Comparison of ENCODE assay signal across 9 cellular contexts in genomic region chr12:108638141-108638823, GRCh38. TPM values are rescaled to one million over a fixed set of nuclear protein-coding genes. Genes with fewer than 3 reads are reported as not detected.
DNase-seq lines count a peak whose midpoint lies in the region; TF ChIP-seq lines count a peak whose summit lies in the region.
"Had no signal": no experiment of that assay in that cellular context is flagged by ENCODE, and none has a peak within 500 bp of the region (broad histone marks: within the 10 kb centered on the region; RNA-seq: fewer than 3 reads in every experiment).

No MANE protein-coding gene starts in this region.

- intact Hi-C loops in dendritic cell treated with granulocyte-macrophage colony-stimulating factor and Interleukin-4, amounts not matched to agents 40 ng/mL and 50 ng/mL, for 4 days (cut with micrococcal nuclease), result loop anchor here (2.0 kb wide), 1 partner anchor 27 kb away; no protein-coding TSS in a partner anchor

- DNase-seq in activated CD4-positive, alpha-beta T cell treated with anti-CD3 and anti-CD28 coated beads, Interleukin-2, amount 10 ng/mL, durations not matched to agents 7 days and 5 days, result no peak
- DNase-seq in activated CD4-positive, alpha-beta T cell treated with anti-CD3 and anti-CD28 coated beads, Interleukin-2, amount 50 U/mL, for 1 hour, result no peak
- DNase-seq in type B pancreatic cell (ENCODE audit: extremely low spot score, unreplicated experiment) (peak; percentile 73), NOMO-1 (lab: John Stamatoyannopoulos, UW; ENCODE audit: unreplicated experiment in 2 of 2) (no peak), ureter (ENCODE audit: low spot score) (no peak), RKO (ENCODE audit: low spot score) (no peak)

- no peaks in the 10 kb centered on the region for H3K9me3 ChIP-seq in mesodermal cell (ENCODE audit: control insufficient read depth, low read length)
- H3K9me3 ChIP-seq: A549 had no signal

- H3K4me1 Mint-ChIP-seq in activated CD4-positive, alpha-beta T cell treated with anti-CD3 and anti-CD28 coated beads, Interleukin-2, amount 10 ng/mL, durations not matched to agents 7 days and 5 days, result peaks cover 55% of the 10 kb centered on the region
- peaks cover 87% of the 10 kb centered on the region for H3K4me1 Mint-ChIP-seq in dendritic cell treated with granulocyte-macrophage colony-stimulating factor and Interleukin-4, amounts not matched to agents 40 ng/mL and 50 ng/mL, for 4 days (ENCODE audit: low read depth)
- H3K4me1 Mint-ChIP-seq in type B pancreatic cell (ENCODE audit: unreplicated experiment), result peaks cover 47% of the 10 kb centered on the region

- peaks cover 4% of the 10 kb centered on the region for H3K36me3 Mint-ChIP-seq in activated CD4-positive, alpha-beta T cell treated with anti-CD3 and anti-CD28 coated beads, Interleukin-2, amount 10 ng/mL, durations not matched to agents 7 days and 5 days (ENCODE audit: low read depth)
- peaks cover 27% of the 10 kb centered on the region for H3K36me3 Mint-ChIP-seq in dendritic cell treated with granulocyte-macrophage colony-stimulating factor and Interleukin-4, amounts not matched to agents 40 ng/mL and 50 ng/mL, for 4 days (ENCODE audit: low read depth)
- no peaks in the 10 kb centered on the region for H3K36me3 Mint-ChIP-seq in type B pancreatic cell

- no peak for TF ChIP-seq CTCF in type B pancreatic cell (conservative IDR thresholded peaks at IDR 0.05)

- peaks cover 42% of the 10 kb centered on the region for H3K4me1 ChIP-seq in mesodermal cell (ENCODE audit: control insufficient read depth, insufficient read depth, low read length, poor library complexity, severe bottlenecking)

- H3K27ac ChIP-seq in mesodermal cell (ENCODE audit: low read depth, low read length, severe bottlenecking), result peak overlapping the region; percentile 89
- H3K27ac ChIP-seq: A549 had no signal

- H3K27me3 Mint-ChIP-seq in activated CD4-positive, alpha-beta T cell treated with anti-CD3 and anti-CD28 coated beads, Interleukin-2, amount 10 ng/mL, durations not matched to agents 7 days and 5 days, result no peaks in the 10 kb centered on the region
- no peaks in the 10 kb centered on the region for H3K27me3 Mint-ChIP-seq in dendritic cell treated with granulocyte-macrophage colony-stimulating factor and Interleukin-4, amounts not matched to agents 40 ng/mL and 50 ng/mL, for 4 days
- H3K27me3 Mint-ChIP-seq in type B pancreatic cell, result no peaks in the 10 kb centered on the region

- CTCF ChIA-PET in activated CD4-positive, alpha-beta T cell treated with anti-CD3 and anti-CD28 coated beads, Interleukin-2, amount 10 ng/mL, durations not matched to agents 7 days and 5 days (lab: Charles Lee), result interaction anchor here (1.2 to 4.1 kb wide), 5 partner anchors 11 to 76 kb away, joined by 3 to 17 read pairs (median 3); partner anchors contain the start of gene ISCU

- H3K9me3 Mint-ChIP-seq in activated CD4-positive, alpha-beta T cell treated with anti-CD3 and anti-CD28 coated beads, Interleukin-2, amount 10 ng/mL, durations not matched to agents 7 days and 5 days, result no peaks in the 10 kb centered on the region
- H3K9me3 Mint-ChIP-seq in dendritic cell treated with granulocyte-macrophage colony-stimulating factor and Interleukin-4, amounts not matched to agents 40 ng/mL and 50 ng/mL, for 4 days, result no peaks in the 10 kb centered on the region
- H3K9me3 Mint-ChIP-seq in type B pancreatic cell, result no peaks in the 10 kb centered on the region

- 33 to 38% methylated on average over 14 to 17 of the region's 18 CpGs for WGBS in mesodermal cell (ENCODE audit: insufficient coverage in 2 of 2), 2 experiments

- peaks cover 15% of the 10 kb centered on the region for H3K36me3 ChIP-seq in mesodermal cell (ENCODE audit: control insufficient read depth, insufficient read depth, low read length)

- H3K4me3 ChIP-seq in mesodermal cell (ENCODE audit: extremely low read depth, insufficient read depth, low read length, poor library complexity, severe bottlenecking), result no peak overlapping the region
- H3K4me3 ChIP-seq: A549 had no signal

- no peak overlapping the region for H3K4me3 Mint-ChIP-seq in activated CD4-positive, alpha-beta T cell treated with anti-CD3 and anti-CD28 coated beads, Interleukin-2, amount 10 ng/mL, durations not matched to agents 7 days and 5 days
- H3K4me3 Mint-ChIP-seq in dendritic cell treated with granulocyte-macrophage colony-stimulating factor and Interleukin-4, amounts not matched to agents 40 ng/mL and 50 ng/mL, for 4 days, result peak overlapping the region; percentile 39
- peak overlapping the region; percentile 14 for H3K4me3 Mint-ChIP-seq in type B pancreatic cell

- POLR2A ChIA-PET in activated CD4-positive, alpha-beta T cell treated with anti-CD3 and anti-CD28 coated beads, Interleukin-2, amount 10 ng/mL, durations not matched to agents 7 days and 5 days (lab: Charles Lee), result interaction anchor here (0.9 kb wide), 1 partner anchor 47 kb away, joined by 3 read pairs; no protein-coding TSS in a partner anchor

- peak overlapping the region; percentile 9 for H3K27ac Mint-ChIP-seq in activated CD4-positive, alpha-beta T cell treated with anti-CD3 and anti-CD28 coated beads, Interleukin-2, amount 10 ng/mL, durations not matched to agents 7 days and 5 days
- H3K27ac Mint-ChIP-seq in dendritic cell treated with granulocyte-macrophage colony-stimulating factor and Interleukin-4, amounts not matched to agents 40 ng/mL and 50 ng/mL, for 4 days, result peak overlapping the region; percentile 95
- H3K27ac Mint-ChIP-seq in type B pancreatic cell, result peak overlapping the region; percentile 51

RNA-seq across cellular contexts. Expression of gene SELPLG, which starts 4.6 kb away (rescaled TPM):
- total RNA-seq in activated CD4-positive, alpha-beta T cell treated with anti-CD3 and anti-CD28 coated beads, Interleukin-2, amount 10 ng/mL, durations not matched to agents 7 days and 5 days, result 100 to 1,000 TPM; 207 to 214 TPM
- polyA plus RNA-seq in mesodermal cell (2013, experiment 1 of 2), result 1.1 TPM
- polyA plus RNA-seq in mesodermal cell (2013, experiment 2 of 2), result 0.30 TPM
- total RNA-seq in type B pancreatic cell (ENCODE audit: low replicate concordance) (0.31 and 0.48 TPM in 2 replicates), ureter (4.3 TPM)

RNA-seq across cellular contexts. Expression of gene TMEM119, which starts 40.4 kb away (rescaled TPM):
- 1 to 10 TPM; 1.2 to 1.7 TPM for total RNA-seq in activated CD4-positive, alpha-beta T cell treated with anti-CD3 and anti-CD28 coated beads, Interleukin-2, amount 10 ng/mL, durations not matched to agents 7 days and 5 days
- polyA plus RNA-seq in mesodermal cell (2013, experiment 1 of 2), result 6.6 TPM
- 6.6 TPM for polyA plus RNA-seq in mesodermal cell (2013, experiment 2 of 2)
- 0.33 and 27.2 TPM in 2 replicates for total RNA-seq in type B pancreatic cell (ENCODE audit: low replicate concordance)
- total RNA-seq in ureter, result 15.9 TPM
- polyA plus RNA-seq: A549 had no signal

Comparison
In these comparisons a context has a peak if more than half of its experiments do, and no peak if none do; other contexts are left out.
1. H3K27ac Mint-ChIP-seq: peak in every context shown above with its lines; median percentile 95 in dendritic cell treated with granulocyte-macrophage colony-stimulating factor and Interleukin-4, amounts not matched to agents 40 ng/mL and 50 ng/mL, for 4 days; 51 in type B pancreatic cell; 9 in activated CD4-positive, alpha-beta T cell treated with anti-CD3 and anti-CD28 coated beads, Interleukin-2, amount 10 ng/mL, durations not matched to agents 7 days and 5 days.
2. RNA of gene SELPLG, which starts 4.6 kb away (total RNA-seq): 207 to 214 TPM in activated CD4-positive, alpha-beta T cell treated with anti-CD3 and anti-CD28 coated beads, Interleukin-2, amount 10 ng/mL, durations not matched to agents 7 days and 5 days; 4.3 TPM in ureter (single experiment) and 0.31 to 0.48 TPM in type B pancreatic cell; every median in the first group is over 10 times any median in the second.